ENCODE assay signal across 1 cellular context in the genomic region with DNA sequence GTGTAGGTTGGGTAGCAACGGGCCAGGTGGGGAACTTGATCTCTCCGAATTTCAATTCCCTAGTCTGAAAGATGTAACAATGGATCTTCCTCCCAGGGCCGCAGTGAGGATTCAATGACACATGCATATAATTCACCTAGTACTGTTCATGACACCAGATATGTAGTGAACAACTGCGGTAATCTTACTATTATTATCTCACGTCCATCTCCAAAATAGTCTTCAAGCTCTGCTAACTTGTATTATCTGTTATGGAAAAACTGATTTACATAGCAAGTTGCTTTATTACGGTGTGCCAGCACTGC.
TF ChIP-seq lines count a peak whose summit lies in the region.

No MANE protein-coding gene starts in this region.

TF ChIP-seq in H1, 55 proteins besides CTCF, POLR2A, EP300 and RAD21:
- no peak for TF ChIP-seq TAF1 (IDR thresholded peaks at IDR 0.05; ENCODE audit: low read depth, low read length)
- TF ChIP-seq SIX5 (IDR thresholded peaks at IDR 0.05; ENCODE audit: low read depth, low read length) = no peak
TF ChIP-seq in H1: peak in this region for 0.
